In the genomic region with DNA sequence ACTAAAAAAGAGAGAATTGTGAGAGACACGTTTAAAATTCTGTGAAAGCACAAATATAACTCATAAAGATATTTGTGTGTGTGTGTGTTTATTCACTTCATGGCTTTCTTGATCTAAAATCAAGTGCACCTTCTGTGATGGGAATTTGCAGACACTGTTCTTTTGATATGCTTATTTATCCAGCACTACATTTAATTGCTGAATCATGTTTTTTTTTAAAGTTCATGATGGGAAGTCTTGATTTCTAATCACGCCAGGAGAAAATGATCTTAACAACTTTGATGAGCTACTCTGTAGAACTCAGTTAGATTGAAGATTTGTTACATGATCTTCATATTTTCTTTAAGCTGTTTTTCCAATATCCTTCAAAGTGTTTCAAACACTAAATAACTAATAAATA, we compare ENCODE assay signal across 21 cellular contexts. TPM values are rescaled to one million over a fixed set of nuclear protein-coding genes. Genes with fewer than 3 reads are reported as not detected.
DNase-seq lines count a peak whose midpoint lies in the region; ATAC-seq, FAIRE-seq and TF ChIP-seq lines count a peak whose summit lies in the region.
"Had no signal": no experiment of that assay in that cellular context is flagged by ENCODE, and none has a peak within 500 bp of the region (broad histone marks: within the 10 kb centered on the region; RNA-seq: fewer than 3 reads in every experiment).

No MANE protein-coding gene starts in this region.

- no peak overlapping the region for H3K27ac ChIP-seq in HepG2 (ENCODE audit: extremely low read length, insufficient read depth, low read length)
- no peak overlapping the region for H3K27ac ChIP-seq in right lobe of liver
- no peak overlapping the region for H3K27ac ChIP-seq in GM23338 (ENCODE audit: low read depth)
- H3K27ac ChIP-seq in K562 (ENCODE audit: extremely low read depth, low read depth, low read length): no peak overlapping the region
- H3K27ac ChIP-seq: 22Rv1, BLaER1 had no signal

- no peak overlapping the region for H3K9ac ChIP-seq in HepG2 (ENCODE audit: insufficient read depth, low read depth, low read length)
- no peak overlapping the region for H3K9ac ChIP-seq in K562 (ENCODE audit: insufficient read depth in 1 of 2, low read depth in 2 of 2, low read length in 2 of 2)
- H3K9ac ChIP-seq: BLaER1 had no signal

- intact Hi-C loops in HepG2 (cut with micrococcal nuclease; ENCODE audit: unreplicated experiment) (no loop called here), right lobe of liver (cut with DNase I) (no loop called here), K562 (cut with micrococcal nuclease) (no loop called here)

- in situ Hi-C loops in HepG2 (cut with HindIII; ENCODE audit: extremely low pct_ligation_motif_present, low pct_unique_long_range_greater_than_20kb): no loop called here
- in situ Hi-C loops in K562 (cut with MboI): loop anchor here (10.0 kb wide), 1 partner anchor 128 kb away; no protein-coding TSS in a partner anchor

- H2AFZ ChIP-seq in HepG2 (ENCODE audit: low read length) (no peak overlapping the region), GM23338 (no peak overlapping the region), K562 (ENCODE audit: low read depth, low read length) (no peak overlapping the region)

- peaks cover 5% of the 10 kb centered on the region; the same call in 1 of the 3 replicates for H3K36me3 Mint-ChIP-seq in GM23338 (ENCODE audit: low read depth)
- H3K36me3 Mint-ChIP-seq: CD14-positive monocyte; CD4-positive, alpha-beta memory T cell; CD4-positive, CD25-positive, alpha-beta regulatory T cell; CD8-positive, alpha-beta memory T cell had no signal

- no peaks in the 10 kb centered on the region for H3K9me3 ChIP-seq in HepG2 (ENCODE audit: low read length)
- no peaks in the 10 kb centered on the region for H3K9me3 ChIP-seq in right lobe of liver
- H3K9me3 ChIP-seq in K562 (replicated peaks; ENCODE audit: control insufficient read depth, insufficient read depth, low read depth, low read length): no peaks in the 10 kb centered on the region
- H3K9me3 ChIP-seq: BE2C, BLaER1 had no signal

- H3K4me3 ChIP-seq in HepG2 (replicated peaks in 1 of 3; ENCODE audit: insufficient read depth in 1 of 3, low read depth in 2 of 3, low read length in 3 of 3) (no peak overlapping the region), right lobe of liver (no peak overlapping the region), GM23338 (no peak overlapping the region), K562 (no peak overlapping the region)
- H3K4me3 ChIP-seq: BLaER1 had no signal

- H3K27me3 ChIP-seq in HepG2 (ENCODE audit: control insufficient read depth in 1 of 2, insufficient read depth in 2 of 2, low read length in 2 of 2): no peaks in the 10 kb centered on the region
- H3K27me3 ChIP-seq in right lobe of liver: no peaks in the 10 kb centered on the region
- no peaks in the 10 kb centered on the region for H3K27me3 ChIP-seq in GM23338 (ENCODE audit: insufficient read depth)
- H3K27me3 ChIP-seq in K562 (ENCODE audit: control insufficient read depth in 2 of 2, insufficient read depth in 2 of 2, low read length in 2 of 2): no peaks in the 10 kb centered on the region
- H3K27me3 ChIP-seq: BE2C, BLaER1 had no signal

- FAIRE-seq in HepG2 (lab: Jason Lieb, UNC) (no peak), K562 (lab: Jason Lieb, UNC) (no peak)
- FAIRE-seq: GM12891, GM19239 had no signal

- no peaks in the 10 kb centered on the region for H3K9me1 ChIP-seq in K562 (ENCODE audit: control insufficient read depth, insufficient read depth, low read length)

- no peaks in the 10 kb centered on the region for H3K79me2 ChIP-seq in HepG2 (ENCODE audit: insufficient read depth, low read length)
- H3K79me2 ChIP-seq in GM23338 (replicated peaks; ENCODE audit: insufficient read depth): peaks cover 60% of the 10 kb centered on the region
- no peaks in the 10 kb centered on the region for H3K79me2 ChIP-seq in K562 (ENCODE audit: control insufficient read depth, insufficient read depth, low read length)

- WGBS in HepG2 (ENCODE audit: low lambda C conversion rate): 1% methylated on average over 2 of the region's 2 CpGs
- 63% methylated on average over 2 of the region's 2 CpGs for WGBS in right lobe of liver (ENCODE audit: insufficient coverage, low coverage, low lambda C conversion rate, missing lambda C conversion rate)
- WGBS in K562 (ENCODE audit: insufficient coverage, low coverage, missing lambda C conversion rate): 15% methylated on average over 2 of the region's 2 CpGs

- BruUV-seq in HepG2 (replicated peaks; lab: Mats Ljungman, UMichigan) (no TSS peak), K562 (replicated peaks; lab: Mats Ljungman, UMichigan) (no TSS peak)

- H3K27me3 Mint-ChIP-seq in GM23338 (ENCODE audit: insufficient read depth, low read depth, poor library complexity): no peaks in the 10 kb centered on the region
- H3K27me3 Mint-ChIP-seq: CD4-positive, alpha-beta memory T cell; CD4-positive, CD25-positive, alpha-beta regulatory T cell; CD8-positive, alpha-beta memory T cell had no signal

- peaks cover 6% of the 10 kb centered on the region for H3K9me2 ChIP-seq in GM23338 (ENCODE audit: insufficient read depth)

- H4K20me1 ChIP-seq in HepG2 (ENCODE audit: insufficient read depth, low read length): no peaks in the 10 kb centered on the region
- peaks cover 19% of the 10 kb centered on the region for H4K20me1 ChIP-seq in GM23338 (replicated peaks; ENCODE audit: insufficient read depth)
- H4K20me1 ChIP-seq in K562 (replicated peaks; ENCODE audit: control insufficient read depth, insufficient read depth, low read length): no peaks in the 10 kb centered on the region
- H4K20me1 ChIP-seq: BLaER1 had no signal

- CTCF ChIA-PET in HepG2 (lab: Yijun Ruan, JAX; ENCODE audit: low intra/inter-chr PET ratio, low total read pairs): no interaction called here
- CTCF ChIA-PET in K562 (lab: Yijun Ruan, JAX; ENCODE audit: low intra/inter-chr PET ratio): no interaction called here

- TF ChIP-seq CTCF in HepG2 (CRISPR knock-in tag; IDR thresholded peaks at IDR 0.05) (no peak), right lobe of liver (IDR thresholded peaks at IDR 0.05) (no peak), GM23338 (conservative IDR thresholded peaks at IDR 0.05; ENCODE audit: low read depth in 2 of 2) (no peak), K562 (IDR thresholded peaks at IDR 0.05 in 2 of 3, conservative IDR thresholded peaks at IDR 0.05 in 1 of 3; ENCODE audit: insufficient read depth in 2 of 3, low read depth in 1 of 3, low read length in 3 of 3) (no peak)

- H3K4me3 Mint-ChIP-seq in GM23338: no peak overlapping the region
- H3K4me3 Mint-ChIP-seq: CD14-positive monocyte; CD4-positive, alpha-beta memory T cell; CD4-positive, CD25-positive, alpha-beta regulatory T cell; CD8-positive, alpha-beta memory T cell had no signal

- H3K4me1 ChIP-seq in HepG2 (ENCODE audit: insufficient read depth, low read length): no peaks in the 10 kb centered on the region
- H3K4me1 ChIP-seq in right lobe of liver: no peaks in the 10 kb centered on the region
- H3K4me1 ChIP-seq in GM23338 (ENCODE audit: insufficient read depth): peaks cover 32% of the 10 kb centered on the region
- H3K4me1 ChIP-seq in K562 (replicated peaks in 1 of 2; ENCODE audit: control insufficient read depth in 2 of 2, insufficient read depth in 2 of 2, low read length in 2 of 2): no peaks in the 10 kb centered on the region
- H3K4me1 ChIP-seq: BE2C, BLaER1 had no signal

- ATAC-seq in HepG2: no peak
- ATAC-seq in right lobe of liver: no peak
- ATAC-seq in GM23338: no peak
- ATAC-seq in K562: no peak

- DNase-seq in HepG2 (ENCODE audit: low spot score) (no peak), right lobe of liver (no peak), GM23338 (ENCODE audit: low spot score) (no peak), K562 (ENCODE audit: extremely low read depth in 1 of 4, low spot score in 3 of 4) (no peak), amniotic stem cell (lab: John Stamatoyannopoulos, UW) (no peak), iPS-NIHi7 (ENCODE audit: extremely low spot score) (no peak), activated T-cell treated with anti-CD3 and anti-CD28 coated beads for 4 hours (no peak)
- DNase-seq: ACHN; BE2C; C1 segment of cervical spinal cord; CD4-positive, alpha-beta memory T cell; CD4-positive, CD25-positive, alpha-beta regulatory T cell; CD8-positive, alpha-beta memory T cell; COR-L47; DMS79 treated with DMSO at 0.1 percent for 48 hours; GF-D8 had no signal

- no peaks in the 10 kb centered on the region for H3F3A ChIP-seq in GM23338 (replicated peaks; ENCODE audit: low read depth)

- TF ChIP-seq RAD21 in HepG2 (CRISPR knock-in tag; IDR thresholded peaks at IDR 0.05): no peak
- TF ChIP-seq RAD21 in K562 (CRISPR knock-in tag; conservative IDR thresholded peaks at IDR 0.05 in 1 of 2, IDR thresholded peaks at IDR 0.05 in 1 of 2): no peak

- H3K4me2 ChIP-seq in HepG2 (ENCODE audit: low read depth, low read length) (no peak overlapping the region), GM23338 (no peak overlapping the region), K562 (ENCODE audit: insufficient read depth, low read length) (no peak overlapping the region)
- H3K4me2 ChIP-seq: BLaER1 had no signal

- H3K9me3 Mint-ChIP-seq in GM23338: no peaks in the 10 kb centered on the region
- H3K9me3 Mint-ChIP-seq: CD8-positive, alpha-beta memory T cell had no signal

- POLR2A ChIA-PET in HepG2 (lab: Yijun Ruan, JAX) (no interaction called here), K562 (lab: Yijun Ruan, JAX) (no interaction called here)

- peak overlapping the region; percentile 60; the same call in 1 of the 2 replicates for H3K27ac Mint-ChIP-seq in GM23338
- H3K27ac Mint-ChIP-seq: CD14-positive monocyte; CD4-positive, alpha-beta memory T cell; CD4-positive, CD25-positive, alpha-beta regulatory T cell; CD8-positive, alpha-beta memory T cell had no signal

- TF ChIP-seq EP300 in HepG2 (IDR thresholded peaks at IDR 0.05; ENCODE audit: low read depth in 2 of 2, low read length in 2 of 2): no peak
- TF ChIP-seq EP300 in HepG2 (CRISPR knock-in tag; IDR thresholded peaks at IDR 0.05; ENCODE audit: borderline replicate concordance): no peak
- TF ChIP-seq EP300 in K562 (IDR thresholded peaks at IDR 0.05; ENCODE audit: low read length): no peak

- no peaks in the 10 kb centered on the region for H3K36me3 ChIP-seq in HepG2 (replicated peaks in 1 of 2; ENCODE audit: control insufficient read depth in 1 of 2, insufficient read depth in 2 of 2, low read length in 2 of 2)
- no peaks in the 10 kb centered on the region for H3K36me3 ChIP-seq in right lobe of liver
- no peaks in the 10 kb centered on the region for H3K36me3 ChIP-seq in GM23338 (ENCODE audit: insufficient read depth)
- no peaks in the 10 kb centered on the region for H3K36me3 ChIP-seq in K562 (ENCODE audit: control insufficient read depth, insufficient read depth, low read length)
- H3K36me3 ChIP-seq: BE2C, BLaER1 had no signal

- TF ChIP-seq POLR2A in HepG2 (IDR thresholded peaks at IDR 0.05; ENCODE audit: insufficient read depth in 1 of 2, low read depth in 2 of 2, low read length in 2 of 2) (no peak), right lobe of liver (IDR thresholded peaks at IDR 0.05) (no peak), K562 (conservative IDR thresholded peaks at IDR 0.05) (no peak)

- peaks cover 48% of the 10 kb centered on the region for H3K4me1 Mint-ChIP-seq in GM23338
- H3K4me1 Mint-ChIP-seq: CD14-positive monocyte; CD4-positive, alpha-beta memory T cell; CD4-positive, CD25-positive, alpha-beta regulatory T cell; CD8-positive, alpha-beta memory T cell had no signal

RNA-seq across cellular contexts. Expression of a gene that starts 35.0 kb away (rescaled TPM):
- total RNA-seq in HepG2 (2016; rRNA removed; fragmentation: Illumina TruSeq; extraction: Trizol) (not detected in 2 replicates), right lobe of liver (1 to 10 TPM; 5.3 to 8.4 (median 7.5) TPM), K562 (2014; rRNA removed) (0.49 and 0.59 TPM in 2 replicates), K562 (2014; rRNA removed; fragmentation: Illumina TruSeq; extraction: Trizol) (0.35 and 0.73 TPM in 2 replicates), K562 (2015; rRNA removed; fragmentation: Illumina TruSeq; extraction: Trizol) (0.26 and 0.58 TPM in 2 replicates), K562 (2021) (0.33 and 0.49 TPM in 2 replicates)
- total RNA-seq in HepG2 (2016; cell fraction: cytosol; rRNA removed; fragmentation: Illumina TruSeq; extraction: Trizol; ENCODE audit: low read depth): not detected in 2 replicates
- total RNA-seq in HepG2 (2016; cell fraction: insoluble cytoplasmic fraction; rRNA removed; fragmentation: Illumina TruSeq; extraction: Trizol): not detected in 2 replicates
- not detected in 2 replicates for total RNA-seq in HepG2 (2016; cell fraction: membrane; rRNA removed; fragmentation: Illumina TruSeq; extraction: Trizol)
- total RNA-seq in HepG2 (2016; cell fraction: nucleus; rRNA removed; fragmentation: Illumina TruSeq; extraction: Trizol): not detected in 2 replicates
- polyA plus RNA-seq in HepG2 (2011; rRNA removed) (not detected in 2 replicates), GM23338 (2016; fragmentation: Nextera tagmentation; extraction: Ambion mirVana) (3.5 and 5.4 TPM in 2 replicates), K562 (2011; rRNA removed) (0.18 and 0.42 TPM in 2 replicates), K562 (2014; fragmentation: Illumina TruSeq; extraction: Trizol) (0.19 and 0.24 TPM in 2 replicates), K562 (2014; fragmentation: Nextera tagmentation; extraction: Ambion mirVana) (under 1 TPM; 0.13 to 0.28 TPM), K562 (2014; rRNA removed) (0.16 and 0.19 TPM in 2 replicates)
- polyA plus RNA-seq in HepG2 (2011; cell fraction: cytosol; rRNA removed): not detected in 2 replicates
- polyA plus RNA-seq in HepG2 (2011; cell fraction: nucleus; rRNA removed): not detected in 2 replicates
- not detected in 2 replicates for polyA plus RNA-seq in HepG2 (2012)
- polyA plus RNA-seq in HepG2 (2016; cell fraction: cytosol; fragmentation: Illumina TruSeq; extraction: Trizol; ENCODE audit: low read depth): not detected in 2 replicates
- not detected in 2 replicates for polyA plus RNA-seq in HepG2 (2016; cell fraction: insoluble cytoplasmic fraction; fragmentation: Illumina TruSeq; extraction: Trizol; ENCODE audit: low read depth)
- not detected in 2 replicates for polyA plus RNA-seq in HepG2 (2016; cell fraction: membrane; fragmentation: Illumina TruSeq; extraction: Trizol; ENCODE audit: low read depth)
- not detected in 2 replicates for polyA plus RNA-seq in HepG2 (2016; cell fraction: nucleus; fragmentation: Illumina TruSeq; extraction: Trizol; ENCODE audit: insufficient read depth, low read depth)
- 1.4 TPM in 1 of 2 replicates, not detected in the other for polyA minus RNA-seq in HepG2 (2011; rRNA and poly(A)+ RNA removed; ENCODE audit: low replicate concordance)
- polyA minus RNA-seq in HepG2 (2011; cell fraction: cytosol; rRNA and poly(A)+ RNA removed): not detected in 2 replicates
- polyA minus RNA-seq in HepG2 (2011; cell fraction: nucleus; rRNA and poly(A)+ RNA removed): not detected in 2 replicates
- 10.1 and 13.4 TPM in 2 replicates for total RNA-seq in GM23338 (2014; rRNA removed; shearing (Covaris generic))
- total RNA-seq in K562 (2011; cell fraction: chromatin; rRNA removed; ENCODE audit: low replicate concordance): 0.58 and 2.4 TPM in 2 replicates
- 0.17 and 0.79 TPM in 2 replicates for total RNA-seq in K562 (2011; cell fraction: nucleolus; rRNA removed)
- 0.88 and 0.99 TPM in 2 replicates for total RNA-seq in K562 (2011; cell fraction: nucleoplasm; rRNA removed)
- 0.04 and 0.22 TPM in 2 replicates for polyA plus RNA-seq in K562 (2011; cell fraction: cytosol; rRNA removed)
- 0.26 and 0.95 TPM in 2 replicates for polyA plus RNA-seq in K562 (2011; cell fraction: nucleus; rRNA removed)
- polyA plus RNA-seq in K562 (2012): 0.25 and 0.51 TPM in 2 replicates
- polyA minus RNA-seq in K562 (2011; rRNA and poly(A)+ RNA removed): 1.1 and 2.7 TPM in 2 replicates
- polyA minus RNA-seq in K562 (2011; cell fraction: cytosol; rRNA and poly(A)+ RNA removed): 0.64 TPM in 1 of 2 replicates, not detected in the other
- polyA minus RNA-seq in K562 (2011; cell fraction: nucleus; rRNA and poly(A)+ RNA removed): 0.81 and 4.1 TPM in 2 replicates
- total RNA-seq: CD4-positive, alpha-beta memory T cell; CD4-positive, CD25-positive, alpha-beta regulatory T cell; CD8-positive, alpha-beta memory T cell had no signal
- polyA plus RNA-seq: CD14-positive monocyte; CD4-positive, alpha-beta memory T cell; CD4-positive, CD25-positive, alpha-beta regulatory T cell; CD8-positive, alpha-beta memory T cell had no signal
